ENCODE assay signal across 9 cellular contexts in the genomic region with DNA sequence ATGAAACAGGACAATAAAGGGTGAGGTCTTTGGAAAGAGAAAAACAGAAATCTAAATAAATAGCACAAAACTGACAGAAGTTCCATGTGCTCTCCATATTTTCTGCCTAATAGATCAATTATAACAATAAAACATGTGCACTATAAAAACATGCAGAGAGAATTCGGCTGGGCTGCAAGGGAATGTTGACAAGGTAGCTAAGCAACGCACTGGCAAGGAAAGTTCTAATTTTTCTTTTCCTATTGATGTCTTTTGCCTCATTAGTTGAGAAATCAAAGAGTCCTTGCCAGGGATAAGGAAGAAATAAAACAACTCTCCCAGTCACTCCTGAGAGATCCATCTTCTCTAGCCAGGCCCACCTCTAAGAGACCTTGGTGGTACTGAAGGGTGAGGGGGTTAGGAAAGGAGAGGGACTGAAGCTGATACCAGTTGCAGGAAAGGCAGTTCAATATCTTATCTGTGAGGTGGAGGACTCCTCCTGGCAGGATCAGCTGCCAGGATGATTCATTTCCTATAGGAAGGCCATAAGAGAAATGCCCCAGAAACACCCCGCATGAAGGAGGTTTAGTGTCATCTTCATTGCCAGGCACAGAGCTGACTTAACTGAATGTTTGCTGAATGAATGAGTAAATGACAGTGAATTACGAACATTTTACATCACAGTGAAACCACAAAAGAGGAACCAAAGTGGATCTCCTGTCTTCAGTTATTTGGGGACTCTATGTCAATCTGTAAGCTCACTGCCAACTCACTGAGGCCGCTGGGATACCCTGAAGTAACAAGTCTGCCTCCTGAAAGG.
DNase-seq lines count a peak whose midpoint lies in the region; ATAC-seq, FAIRE-seq and TF ChIP-seq lines count a peak whose summit lies in the region.
"Had no signal": no experiment of that assay in that cellular context is flagged by ENCODE, and none has a peak within 500 bp of the region (broad histone marks: within the 10 kb centered on the region; RNA-seq: fewer than 3 reads in every experiment).

No MANE protein-coding gene starts in this region.

- no peak overlapping the region for H3K27ac ChIP-seq in kidney (ENCODE audit: low read depth in 2 of 2, low read length in 2 of 2)
- H3K27ac ChIP-seq: KMS-11 had no signal

- peaks cover 2% of the 10 kb centered on the region in 2 donors for H3K36me3 ChIP-seq in kidney (ENCODE audit: control insufficient read depth in 1 of 2, insufficient read depth in 2 of 2, low read length in 2 of 2)

- no peak for TF ChIP-seq CTCF in kidney (IDR thresholded peaks at IDR 0.05; ENCODE audit: borderline replicate concordance, extremely low read depth, insufficient read depth)

- H3K4me3 ChIP-seq in kidney (ENCODE audit: low read length in 2 of 2), result no peak overlapping the region

- ATAC-seq in GM18858 (IDR thresholded peaks at IDR 0.05; ENCODE audit: unreplicated experiment) (peak; percentile 97), HG02759 (IDR thresholded peaks at IDR 0.05; ENCODE audit: unreplicated experiment) (peak; percentile 95)

- H3K9ac ChIP-seq in kidney (ENCODE audit: low read length in 2 of 2), result no peak overlapping the region
- H3K9ac ChIP-seq: KMS-11 had no signal

- peak; percentile 15 for DNase-seq in NCI-H460 (ENCODE audit: extremely low read depth, low read depth)
- peak; percentile 52 for DNase-seq in germinal center (ENCODE audit: low spot score)
- no peak for DNase-seq in NOMO-1 treated with DMSO at 0.1 percent for 48 hours (lab: John Stamatoyannopoulos, UW; ENCODE audit: unreplicated experiment)
- DNase-seq in SHP77 (lab: John Stamatoyannopoulos, UW), result no peak
- no peak for DNase-seq in kidney
- no peak for DNase-seq in NCI-H1105 (lab: John Stamatoyannopoulos, UW)

- H3K9me3 ChIP-seq in kidney (ENCODE audit: control insufficient read depth in 1 of 2, low read length in 2 of 2), result no peaks in the 10 kb centered on the region

- FAIRE-seq in kidney (lab: Jason Lieb, UNC), result no peak

- H3K4me1 ChIP-seq in kidney (ENCODE audit: control insufficient read depth in 1 of 2, insufficient read depth in 1 of 2, low read depth in 1 of 2, low read length in 2 of 2), result peaks cover 6 to 8% of the 10 kb centered on the region in 2 donors

- intact Hi-C loops in kidney (cut with DNase I), result no loop called here

Comparison
In these comparisons a context has a peak if more than half of its experiments do, and no peak if none do; other contexts are left out.
1. DNase-seq: peak in NCI-H460 (single experiment) and germinal center (single experiment); none in NOMO-1 treated with DMSO at 0.1 percent for 48 hours (single experiment), SHP77 (0 of 2), kidney (single experiment) and NCI-H1105 (single experiment).